In the genomic region with DNA sequence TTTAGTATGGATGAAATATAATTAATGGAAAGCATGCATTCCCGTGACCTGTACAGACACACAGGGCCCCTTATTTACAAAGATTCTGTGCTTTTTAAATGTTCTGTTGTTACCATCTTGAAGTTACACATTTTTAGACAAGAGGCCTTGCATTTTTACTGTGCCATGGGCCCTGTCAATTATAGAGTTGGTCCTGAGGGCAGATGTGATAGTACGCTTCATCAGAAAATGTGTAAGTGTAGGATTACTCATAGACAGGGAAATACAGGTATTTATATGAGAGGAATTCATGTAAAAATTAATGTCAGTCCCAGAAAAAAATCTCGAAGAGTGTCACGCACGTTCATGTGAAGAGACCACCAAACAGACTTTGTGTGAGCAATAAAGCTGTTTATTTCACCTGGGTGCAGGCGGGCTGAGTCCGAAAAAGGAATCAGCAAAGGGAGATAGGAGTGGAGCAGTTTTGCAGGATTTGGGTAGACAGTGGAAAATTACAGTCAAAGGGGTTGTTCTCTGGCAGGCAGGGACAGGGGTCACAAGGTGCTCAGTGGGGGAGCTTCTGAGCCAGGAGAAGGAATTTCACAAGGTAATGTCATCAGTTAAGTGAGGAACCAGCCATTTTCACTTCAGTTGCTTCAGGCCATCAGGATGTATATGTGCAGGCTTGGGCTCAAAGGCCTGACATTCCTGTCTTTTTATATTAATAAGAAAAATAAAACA, we compare ENCODE assay signal across 16 cellular contexts. TPM values are rescaled to one million over a fixed set of nuclear protein-coding genes. Genes with fewer than 3 reads are reported as not detected.
A peak's percentile ranks its signal among the peaks of the same experiment; 100 is the strongest.
DNase-seq lines count a peak whose midpoint lies in the region; ATAC-seq and TF ChIP-seq lines count a peak whose summit lies in the region.
"Had no signal": no experiment of that assay in that cellular context is flagged by ENCODE, and none has a peak within 500 bp of the region (broad histone marks: within the 10 kb centered on the region; RNA-seq: fewer than 3 reads in every experiment).

No MANE protein-coding gene starts in this region.

- peak overlapping the region; percentile 5 for H2AFZ ChIP-seq in neural progenitor cell (replicated peaks)

- H3K9me3 Mint-ChIP-seq in endodermal cell (no peaks in the 10 kb centered on the region), neural progenitor cell (no peaks in the 10 kb centered on the region)
- no peaks in the 10 kb centered on the region for H3K9me3 Mint-ChIP-seq in stimulated activated memory B cell treated with anti-CD40 and anti-IgM and Interleukin-4, amounts not matched to agents 10 μg/mL and 1 μg/mL and 100 μg/mL, for 72 hours
- H3K9me3 Mint-ChIP-seq in activated T-helper 1 cell treated with anti-CD3 and anti-CD28 coated beads, Interleukin-12 subunit alpha, Interleukin-12 subunit beta, Interleukin-2, Interleukin-4 antibody, amounts not matched to agents 30 ng/mL and 10 ng/mL and 1 ng/mL, durations not matched to agents 14 hours and 24 hours and 36 hours: peaks cover 1% of the 10 kb centered on the region
- no peaks in the 10 kb centered on the region for H3K9me3 Mint-ChIP-seq in activated CD4-positive, alpha-beta memory T cell treated with anti-CD3 and anti-CD28 coated beads, Interleukin-2, amount 10 ng/mL, durations not matched to agents 7 days and 5 days

- peak; percentile 70 for DNase-seq in ELF-1 (ENCODE audit: low read depth, low spot score)
- DNase-seq in M059J (ENCODE audit: low read depth): peak; percentile 64
- DNase-seq in endodermal cell: peak; percentile 71
- no peak for DNase-seq in neural progenitor cell (ENCODE audit: low spot score)
- no peak for DNase-seq in GF-D8 (lab: John Stamatoyannopoulos, UW)
- DNase-seq in activated T-helper 1 cell treated with anti-CD3 and anti-CD28 coated beads, Interleukin-12 subunit alpha, Interleukin-12 subunit beta, Interleukin-2, Interleukin-4 antibody, amounts not matched to agents 30 ng/mL and 10 ng/mL and 1 ng/mL, durations not matched to agents 14 hours and 24 hours and 36 hours (ENCODE audit: low spot score): no peak
- DNase-seq in activated CD4-positive, alpha-beta memory T cell treated with anti-CD3 and anti-CD28 coated beads, Interleukin-2, amount 10 ng/mL, durations not matched to agents 7 days and 5 days: no peak
- DNase-seq: DMS 273 treated with DMSO at 0.1 percent for 48 hours, NCI-H1436, NCI-H2029, NCI-H2171, NCI-H446 treated with DMSO at 0.1 percent for 48 hours, NCI-H748 treated with DMSO at 0.1 percent for 48 hours, Right ventricle myocardium superior had no signal

- H3K27me3 ChIP-seq in endodermal cell (ENCODE audit: control insufficient read depth, insufficient read depth, low read length, poor library complexity, severe bottlenecking) (peaks cover 14% of the 10 kb centered on the region), neural progenitor cell (no peaks in the 10 kb centered on the region)

- H3K4me3 ChIP-seq in endodermal cell (ENCODE audit: low read length): peak overlapping the region; percentile 19
- H3K4me3 ChIP-seq in neural progenitor cell: no peak overlapping the region

- CTCF ChIA-PET in activated CD4-positive, alpha-beta memory T cell treated with anti-CD3 and anti-CD28 coated beads, Interleukin-2, amount 10 ng/mL, durations not matched to agents 7 days and 5 days (lab: Charles Lee): interaction anchor here (1.4 kb wide), 1 partner anchor 123 kb away, joined by 3 read pairs; no protein-coding TSS in a partner anchor

- H3K9ac ChIP-seq in endodermal cell (ENCODE audit: extremely low read depth, low read length, poor library complexity, severe bottlenecking) (no peak overlapping the region), neural progenitor cell (no peak overlapping the region)

- H3K4me1 Mint-ChIP-seq in endodermal cell: peaks cover 12% of the 10 kb centered on the region
- peaks cover 20% of the 10 kb centered on the region for H3K4me1 Mint-ChIP-seq in neural progenitor cell
- H3K4me1 Mint-ChIP-seq in stimulated activated memory B cell treated with anti-CD40 and anti-IgM and Interleukin-4, amounts not matched to agents 10 μg/mL and 1 μg/mL and 100 μg/mL, for 72 hours: peaks cover 2% of the 10 kb centered on the region
- peaks cover 25% of the 10 kb centered on the region for H3K4me1 Mint-ChIP-seq in activated T-helper 1 cell treated with anti-CD3 and anti-CD28 coated beads, Interleukin-12 subunit alpha, Interleukin-12 subunit beta, Interleukin-2, Interleukin-4 antibody, amounts not matched to agents 30 ng/mL and 10 ng/mL and 1 ng/mL, durations not matched to agents 14 hours and 24 hours and 36 hours (ENCODE audit: low read depth)
- H3K4me1 Mint-ChIP-seq in activated CD4-positive, alpha-beta memory T cell treated with anti-CD3 and anti-CD28 coated beads, Interleukin-2, amount 10 ng/mL, durations not matched to agents 7 days and 5 days: peaks cover 3% of the 10 kb centered on the region

- H3K4me1 ChIP-seq in endodermal cell (ENCODE audit: control insufficient read depth, insufficient read depth, low read length): peaks cover 14% of the 10 kb centered on the region
- H3K4me1 ChIP-seq in neural progenitor cell: peaks cover 27% of the 10 kb centered on the region

- no peaks in the 10 kb centered on the region for H3K79me2 ChIP-seq in neural progenitor cell (ENCODE audit: low read depth)

- H3K9me3 ChIP-seq in endodermal cell (ENCODE audit: control insufficient read depth, low read length): peaks cover 3% of the 10 kb centered on the region
- no peaks in the 10 kb centered on the region for H3K9me3 ChIP-seq in neural progenitor cell (ENCODE audit: low read depth)

- no peak for TF ChIP-seq CTCF in endodermal cell (conservative IDR thresholded peaks at IDR 0.05)
- TF ChIP-seq CTCF in neural progenitor cell (IDR thresholded peaks at IDR 0.05): no peak

- peaks cover 18% of the 10 kb centered on the region for H3F3A ChIP-seq in neural progenitor cell (ENCODE audit: low read depth)

- no peaks in the 10 kb centered on the region for H4K20me1 ChIP-seq in neural progenitor cell (ENCODE audit: low read depth)

- no peak overlapping the region for H3K27ac Mint-ChIP-seq in endodermal cell
- H3K27ac Mint-ChIP-seq in neural progenitor cell: no peak overlapping the region
- no peak overlapping the region for H3K27ac Mint-ChIP-seq in stimulated activated memory B cell treated with anti-CD40 and anti-IgM and Interleukin-4, amounts not matched to agents 10 μg/mL and 1 μg/mL and 100 μg/mL, for 72 hours
- no peak overlapping the region for H3K27ac Mint-ChIP-seq in activated T-helper 1 cell treated with anti-CD3 and anti-CD28 coated beads, Interleukin-12 subunit alpha, Interleukin-12 subunit beta, Interleukin-2, Interleukin-4 antibody, amounts not matched to agents 30 ng/mL and 10 ng/mL and 1 ng/mL, durations not matched to agents 14 hours and 24 hours and 36 hours
- no peak overlapping the region for H3K27ac Mint-ChIP-seq in activated CD4-positive, alpha-beta memory T cell treated with anti-CD3 and anti-CD28 coated beads, Interleukin-2, amount 10 ng/mL, durations not matched to agents 7 days and 5 days

- POLR2A ChIA-PET in activated CD4-positive, alpha-beta memory T cell treated with anti-CD3 and anti-CD28 coated beads, Interleukin-2, amount 10 ng/mL, durations not matched to agents 7 days and 5 days (lab: Charles Lee): no interaction called here

- no peak for ATAC-seq in stimulated activated memory B cell treated with anti-CD40 and anti-IgM and Interleukin-4, amounts not matched to agents 10 μg/mL and 1 μg/mL and 100 μg/mL, for 72 hours

- H3K36me3 Mint-ChIP-seq in endodermal cell (ENCODE audit: low read depth) (no peaks in the 10 kb centered on the region), neural progenitor cell (no peaks in the 10 kb centered on the region)
- no peaks in the 10 kb centered on the region for H3K36me3 Mint-ChIP-seq in stimulated activated memory B cell treated with anti-CD40 and anti-IgM and Interleukin-4, amounts not matched to agents 10 μg/mL and 1 μg/mL and 100 μg/mL, for 72 hours
- peaks cover 1% of the 10 kb centered on the region for H3K36me3 Mint-ChIP-seq in activated T-helper 1 cell treated with anti-CD3 and anti-CD28 coated beads, Interleukin-12 subunit alpha, Interleukin-12 subunit beta, Interleukin-2, Interleukin-4 antibody, amounts not matched to agents 30 ng/mL and 10 ng/mL and 1 ng/mL, durations not matched to agents 14 hours and 24 hours and 36 hours (ENCODE audit: low read depth)
- H3K36me3 Mint-ChIP-seq in activated CD4-positive, alpha-beta memory T cell treated with anti-CD3 and anti-CD28 coated beads, Interleukin-2, amount 10 ng/mL, durations not matched to agents 7 days and 5 days (ENCODE audit: low read depth): no peaks in the 10 kb centered on the region

- no peak overlapping the region for H3K4me3 Mint-ChIP-seq in endodermal cell
- no peak overlapping the region for H3K4me3 Mint-ChIP-seq in neural progenitor cell
- H3K4me3 Mint-ChIP-seq in stimulated activated memory B cell treated with anti-CD40 and anti-IgM and Interleukin-4, amounts not matched to agents 10 μg/mL and 1 μg/mL and 100 μg/mL, for 72 hours: no peak overlapping the region
- no peak overlapping the region for H3K4me3 Mint-ChIP-seq in activated T-helper 1 cell treated with anti-CD3 and anti-CD28 coated beads, Interleukin-12 subunit alpha, Interleukin-12 subunit beta, Interleukin-2, Interleukin-4 antibody, amounts not matched to agents 30 ng/mL and 10 ng/mL and 1 ng/mL, durations not matched to agents 14 hours and 24 hours and 36 hours
- H3K4me3 Mint-ChIP-seq in activated CD4-positive, alpha-beta memory T cell treated with anti-CD3 and anti-CD28 coated beads, Interleukin-2, amount 10 ng/mL, durations not matched to agents 7 days and 5 days: no peak overlapping the region

- WGBS in endodermal cell (ENCODE audit: insufficient coverage in 1 of 2, insufficient read length in 1 of 2), 2 experiments: 75 to 77% methylated on average over 6 to 7 of the region's 7 CpGs

- peak overlapping the region; percentile 44 for H3K4me2 ChIP-seq in neural progenitor cell

- H3K36me3 ChIP-seq in endodermal cell (ENCODE audit: control insufficient read depth, insufficient read depth, low read length): no peaks in the 10 kb centered on the region
- no peaks in the 10 kb centered on the region for H3K36me3 ChIP-seq in neural progenitor cell

- intact Hi-C loops in activated T-helper 1 cell treated with anti-CD3 and anti-CD28 coated beads, Interleukin-12 subunit alpha, Interleukin-12 subunit beta, Interleukin-2, Interleukin-4 antibody, amounts not matched to agents 30 ng/mL and 10 ng/mL and 1 ng/mL, durations not matched to agents 14 hours and 24 hours and 36 hours (cut with micrococcal nuclease): loop anchor here (1.0 kb wide), 1 partner anchor 7 kb away; no protein-coding TSS in a partner anchor

- H3K27me3 Mint-ChIP-seq in endodermal cell (ENCODE audit: insufficient read depth) (peaks cover 13% of the 10 kb centered on the region), neural progenitor cell (ENCODE audit: insufficient read depth, low read depth) (no peaks in the 10 kb centered on the region)
- H3K27me3 Mint-ChIP-seq in stimulated activated memory B cell treated with anti-CD40 and anti-IgM and Interleukin-4, amounts not matched to agents 10 μg/mL and 1 μg/mL and 100 μg/mL, for 72 hours: no peaks in the 10 kb centered on the region
- no peaks in the 10 kb centered on the region for H3K27me3 Mint-ChIP-seq in activated T-helper 1 cell treated with anti-CD3 and anti-CD28 coated beads, Interleukin-12 subunit alpha, Interleukin-12 subunit beta, Interleukin-2, Interleukin-4 antibody, amounts not matched to agents 30 ng/mL and 10 ng/mL and 1 ng/mL, durations not matched to agents 14 hours and 24 hours and 36 hours (ENCODE audit: insufficient read depth)
- H3K27me3 Mint-ChIP-seq in activated CD4-positive, alpha-beta memory T cell treated with anti-CD3 and anti-CD28 coated beads, Interleukin-2, amount 10 ng/mL, durations not matched to agents 7 days and 5 days: no peaks in the 10 kb centered on the region

- H3K27ac ChIP-seq in endodermal cell (ENCODE audit: low read depth, low read length) (no peak overlapping the region), neural progenitor cell (no peak overlapping the region)
- H3K27ac ChIP-seq: C4-2B had no signal

RNA-seq across cellular contexts. Expression of gene ALPK2, which starts 12.2 kb away (rescaled TPM):
- 38.7 and 73.1 TPM in 2 replicates for total RNA-seq in M059J (2014; rRNA removed; shearing (Covaris generic))
- 1 to 10 TPM; 1.6 to 4.2 TPM for total RNA-seq in endodermal cell
- 7.4 TPM for polyA plus RNA-seq in endodermal cell (2013, experiment 1 of 2)
- 7.8 TPM for polyA plus RNA-seq in endodermal cell (2013, experiment 2 of 2)
- total RNA-seq in neural progenitor cell (ENCODE audit: low replicate concordance): 0.15 and 0.24 TPM in 2 replicates
- total RNA-seq in activated T-helper 1 cell treated with anti-CD3 and anti-CD28 coated beads, Interleukin-12 subunit alpha, Interleukin-12 subunit beta, Interleukin-2, Interleukin-4 antibody, amounts not matched to agents 30 ng/mL and 10 ng/mL and 1 ng/mL, durations not matched to agents 14 hours and 24 hours and 36 hours: 0.16 and 0.47 TPM in 2 replicates
- under 1 TPM; 0.18 TPM for total RNA-seq in activated CD4-positive, alpha-beta memory T cell treated with anti-CD3 and anti-CD28 coated beads, Interleukin-2, amount 10 ng/mL, durations not matched to agents 7 days and 5 days

RNA-seq across cellular contexts. Expression of gene MALT1, which starts 30.2 kb away (rescaled TPM):
- 92.5 and 116 TPM in 2 replicates for total RNA-seq in M059J (2014; rRNA removed; shearing (Covaris generic))
- total RNA-seq in endodermal cell (10 to 100 TPM; 14.0 to 22.1 TPM), neural progenitor cell (ENCODE audit: low replicate concordance) (24.4 and 28.4 TPM in 2 replicates)
- 20.9 TPM for polyA plus RNA-seq in endodermal cell (2013, experiment 1 of 2)
- polyA plus RNA-seq in endodermal cell (2013, experiment 2 of 2): 20.2 TPM
- total RNA-seq in activated T-helper 1 cell treated with anti-CD3 and anti-CD28 coated beads, Interleukin-12 subunit alpha, Interleukin-12 subunit beta, Interleukin-2, Interleukin-4 antibody, amounts not matched to agents 30 ng/mL and 10 ng/mL and 1 ng/mL, durations not matched to agents 14 hours and 24 hours and 36 hours: 32.4 and 34.1 TPM in 2 replicates
- 10 to 100 TPM; 41.0 to 43.0 TPM for total RNA-seq in activated CD4-positive, alpha-beta memory T cell treated with anti-CD3 and anti-CD28 coated beads, Interleukin-2, amount 10 ng/mL, durations not matched to agents 7 days and 5 days

Comparison
In these comparisons a context has a peak if more than half of its experiments do, and no peak if none do; other contexts are left out.
1. DNase-seq: peak in ELF-1 (single experiment), M059J (single experiment) and endodermal cell (single experiment); none in neural progenitor cell (single experiment), GF-D8 (single experiment), activated T-helper 1 cell treated with anti-CD3 and anti-CD28 coated beads, Interleukin-12 subunit alpha, Interleukin-12 subunit beta, Interleukin-2, Interleukin-4 antibody, amounts not matched to agents 30 ng/mL and 10 ng/mL and 1 ng/mL, durations not matched to agents 14 hours and 24 hours and 36 hours (single experiment) and activated CD4-positive, alpha-beta memory T cell treated with anti-CD3 and anti-CD28 coated beads, Interleukin-2, amount 10 ng/mL, durations not matched to agents 7 days and 5 days (single experiment).